Comparison of ENCODE assay signal across 1 cellular context in genomic region chr7:99677646-99678045, GRCh38.
TF ChIP-seq lines count a peak whose summit lies in the region.

No MANE protein-coding gene starts in this region.

TF ChIP-seq in HepG2, 621 proteins besides CTCF, POLR2A, EP300 and RAD21 (continues in another document):
- TF ChIP-seq KMT2B (CRISPR knock-in tag; IDR thresholded peaks at IDR 0.05) (no peak), ZGPAT (CRISPR knock-in tag; IDR thresholded peaks at IDR 0.05) (peak; percentile 46; the same call in 1 of the 2 replicates), ELF3 (CRISPR knock-in tag; IDR thresholded peaks at IDR 0.05) (no peak; the same call in 1 of the 2 replicates), MTA3 (CRISPR knock-in tag; IDR thresholded peaks at IDR 0.05) (no peak), ZNF7 (CRISPR knock-in tag; IDR thresholded peaks at IDR 0.05) (no peak), RARG (CRISPR knock-in tag; IDR thresholded peaks at IDR 0.05; ENCODE audit: low read depth) (no peak), CHD4 (IDR thresholded peaks at IDR 0.05; ENCODE audit: borderline replicate concordance, low read length) (no peak), HOXA7 (CRISPR knock-in tag; IDR thresholded peaks at IDR 0.05) (no peak), XBP1 (CRISPR knock-in tag; IDR thresholded peaks at IDR 0.05) (no peak), ZNF274 (CRISPR knock-in tag; IDR thresholded peaks at IDR 0.05) (no peak), KLF9 (CRISPR knock-in tag; IDR thresholded peaks at IDR 0.05; ENCODE audit: low read depth) (no peak), ATF7-NPFF (CRISPR knock-in tag; IDR thresholded peaks at IDR 0.05; ENCODE audit: low read depth) (no peak), CENPX (CRISPR knock-in tag; IDR thresholded peaks at IDR 0.05) (no peak), ZNF558 (CRISPR knock-in tag; IDR thresholded peaks at IDR 0.05; ENCODE audit: borderline replicate concordance) (no peak), KDM5B (CRISPR knock-in tag; IDR thresholded peaks at IDR 0.05; ENCODE audit: borderline replicate concordance) (peak; percentile 33; the same call in 1 of the 2 replicates), PRDM10 (CRISPR knock-in tag; IDR thresholded peaks at IDR 0.05; ENCODE audit: low read depth) (peak; percentile 73; the same call in 1 of the 2 replicates), ZNF670 (CRISPR knock-in tag; IDR thresholded peaks at IDR 0.05; ENCODE audit: borderline replicate concordance) (0 out of 2 replicates have a peak, but pooled peaks have one; percentile 90), GABPA (IDR thresholded peaks at IDR 0.05; ENCODE audit: low read depth, low read length) (no peak), GABPA (CRISPR knock-in tag; IDR thresholded peaks at IDR 0.05; ENCODE audit: low read depth) (peak; percentile 56), ARID2 (CRISPR knock-in tag; IDR thresholded peaks at IDR 0.05; ENCODE audit: borderline replicate concordance) (no peak), GATA4 (IDR thresholded peaks at IDR 0.05; ENCODE audit: borderline replicate concordance, low read depth) (peak; percentile 62; the same call in 1 of the 2 replicates), ARID5B (CRISPR knock-in tag; IDR thresholded peaks at IDR 0.05) (peak; percentile 98), NR1H2 (CRISPR knock-in tag; IDR thresholded peaks at IDR 0.05; ENCODE audit: borderline replicate concordance, low read depth) (no peak), ZNF382 (CRISPR knock-in tag; IDR thresholded peaks at IDR 0.05; ENCODE audit: borderline replicate concordance) (no peak), ZNF788 (CRISPR knock-in tag; IDR thresholded peaks at IDR 0.05; ENCODE audit: borderline replicate concordance) (peak; percentile 40; the same call in 1 of the 2 replicates), PCBP2 (optimal IDR thresholded peaks at IDR 0.05; ENCODE audit: low read depth, low read length, poor library complexity, severe bottlenecking) (no peak), ZNF550 (CRISPR knock-in tag; IDR thresholded peaks at IDR 0.05; ENCODE audit: borderline replicate concordance) (no peak), HNF4G (IDR thresholded peaks at IDR 0.05; ENCODE audit: borderline replicate concordance, low read depth, low read length) (peak; percentile 15; the same call in 1 of the 2 replicates), HNF4G (CRISPR knock-in tag; IDR thresholded peaks at IDR 0.05; ENCODE audit: borderline replicate concordance, low read depth) (no peak), SSRP1 (CRISPR knock-in tag; IDR thresholded peaks at IDR 0.05) (no peak), TGIF2 (CRISPR knock-in tag; IDR thresholded peaks at IDR 0.05) (peak; percentile 70; the same call in 1 of the 2 replicates), ZNF766 (CRISPR knock-in tag; IDR thresholded peaks at IDR 0.05; ENCODE audit: borderline replicate concordance) (peak; percentile 48; the same call in 1 of the 2 replicates), PAX8 (CRISPR knock-in tag; IDR thresholded peaks at IDR 0.05; ENCODE audit: borderline replicate concordance) (no peak), RXRA (CRISPR knock-in tag; IDR thresholded peaks at IDR 0.05) (peak; percentile 91; the same call in 1 of the 2 replicates), HES4 (CRISPR knock-in tag; IDR thresholded peaks at IDR 0.05; ENCODE audit: borderline replicate concordance) (no peak), MTA1 (CRISPR knock-in tag; IDR thresholded peaks at IDR 0.05; ENCODE audit: borderline replicate concordance) (no peak), TAF15 (IDR thresholded peaks at IDR 0.05; ENCODE audit: low read depth, low read length, poor library complexity, severe bottlenecking) (no peak), ZSCAN25 (CRISPR knock-in tag; IDR thresholded peaks at IDR 0.05) (peak; percentile 62; the same call in 1 of the 2 replicates), PRPF4 (IDR thresholded peaks at IDR 0.05; ENCODE audit: low read depth, low read length, poor library complexity, severe bottlenecking) (no peak), ISL2 (CRISPR knock-in tag; IDR thresholded peaks at IDR 0.05) (peak; percentile 88), ZNF703 (CRISPR knock-in tag; IDR thresholded peaks at IDR 0.05; ENCODE audit: borderline replicate concordance) (peak; percentile 90; the same call in 1 of the 2 replicates), ZNF160 (CRISPR knock-in tag; IDR thresholded peaks at IDR 0.05) (no peak), ZNF572 (CRISPR knock-in tag; IDR thresholded peaks at IDR 0.05) (no peak), GRHL1 (CRISPR knock-in tag; conservative IDR thresholded peaks at IDR 0.05) (no peak), ZNF589 (CRISPR knock-in tag; conservative IDR thresholded peaks at IDR 0.05) (no peak)
- TF ChIP-seq, protein P1, sequence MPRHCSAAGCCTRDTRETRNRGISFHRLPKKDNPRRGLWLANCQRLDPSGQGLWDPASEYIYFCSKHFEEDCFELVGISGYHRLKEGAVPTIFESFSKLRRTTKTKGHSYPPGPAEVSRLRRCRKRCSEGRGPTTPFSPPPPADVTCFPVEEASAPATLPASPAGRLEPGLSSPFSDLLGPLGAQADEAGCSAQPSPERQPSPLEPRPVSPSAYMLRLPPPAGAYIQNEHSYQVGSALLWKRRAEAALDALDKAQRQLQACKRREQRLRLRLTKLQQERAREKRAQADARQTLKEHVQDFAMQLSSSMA (CRISPR knock-in tag; IDR thresholded peaks at IDR 0.05), result no peak
- TF ChIP-seq, protein P2, sequence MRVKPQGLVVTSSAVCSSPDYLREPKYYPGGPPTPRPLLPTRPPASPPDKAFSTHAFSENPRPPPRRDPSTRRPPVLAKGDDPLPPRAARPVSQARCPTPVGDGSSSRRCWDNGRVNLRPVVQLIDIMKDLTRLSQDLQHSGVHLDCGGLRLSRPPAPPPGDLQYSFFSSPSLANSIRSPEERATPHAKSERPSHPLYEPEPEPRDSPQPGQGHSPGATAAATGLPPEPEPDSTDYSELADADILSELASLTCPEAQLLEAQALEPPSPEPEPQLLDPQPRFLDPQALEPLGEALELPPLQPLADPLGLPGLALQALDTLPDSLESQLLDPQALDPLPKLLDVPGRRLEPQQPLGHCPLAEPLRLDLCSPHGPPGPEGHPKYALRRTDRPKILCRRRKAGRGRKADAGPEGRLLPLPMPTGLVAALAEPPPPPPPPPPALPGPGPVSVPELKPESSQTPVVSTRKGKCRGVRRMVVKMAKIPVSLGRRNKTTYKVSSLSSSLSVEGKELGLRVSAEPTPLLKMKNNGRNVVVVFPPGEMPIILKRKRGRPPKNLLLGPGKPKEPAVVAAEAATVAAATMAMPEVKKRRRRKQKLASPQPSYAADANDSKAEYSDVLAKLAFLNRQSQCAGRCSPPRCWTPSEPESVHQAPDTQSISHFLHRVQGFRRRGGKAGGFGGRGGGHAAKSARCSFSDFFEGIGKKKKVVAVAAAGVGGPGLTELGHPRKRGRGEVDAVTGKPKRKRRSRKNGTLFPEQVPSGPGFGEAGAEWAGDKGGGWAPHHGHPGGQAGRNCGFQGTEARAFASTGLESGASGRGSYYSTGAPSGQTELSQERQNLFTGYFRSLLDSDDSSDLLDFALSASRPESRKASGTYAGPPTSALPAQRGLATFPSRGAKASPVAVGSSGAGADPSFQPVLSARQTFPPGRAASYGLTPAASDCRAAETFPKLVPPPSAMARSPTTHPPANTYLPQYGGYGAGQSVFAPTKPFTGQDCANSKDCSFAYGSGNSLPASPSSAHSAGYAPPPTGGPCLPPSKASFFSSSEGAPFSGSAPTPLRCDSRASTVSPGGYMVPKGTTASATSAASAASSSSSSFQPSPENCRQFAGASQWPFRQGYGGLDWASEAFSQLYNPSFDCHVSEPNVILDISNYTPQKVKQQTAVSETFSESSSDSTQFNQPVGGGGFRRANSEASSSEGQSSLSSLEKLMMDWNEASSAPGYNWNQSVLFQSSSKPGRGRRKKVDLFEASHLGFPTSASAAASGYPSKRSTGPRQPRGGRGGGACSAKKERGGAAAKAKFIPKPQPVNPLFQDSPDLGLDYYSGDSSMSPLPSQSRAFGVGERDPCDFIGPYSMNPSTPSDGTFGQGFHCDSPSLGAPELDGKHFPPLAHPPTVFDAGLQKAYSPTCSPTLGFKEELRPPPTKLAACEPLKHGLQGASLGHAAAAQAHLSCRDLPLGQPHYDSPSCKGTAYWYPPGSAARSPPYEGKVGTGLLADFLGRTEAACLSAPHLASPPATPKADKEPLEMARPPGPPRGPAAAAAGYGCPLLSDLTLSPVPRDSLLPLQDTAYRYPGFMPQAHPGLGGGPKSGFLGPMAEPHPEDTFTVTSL (CRISPR knock-in tag; IDR thresholded peaks at IDR 0.05; ENCODE audit: borderline replicate concordance), result peak; percentile 95
